23 cellular contexts compared by ENCODE assay signal in genomic region chr6:153662982-153663381, GRCh38.
A peak's percentile ranks its signal among the peaks of the same experiment; 100 is the strongest.
DNase-seq lines count a peak whose midpoint lies in the region; ATAC-seq and TF ChIP-seq lines count a peak whose summit lies in the region.
"Had no signal": no experiment of that assay in that cellular context is flagged by ENCODE, and none has a peak within 500 bp of the region (broad histone marks: within the 10 kb centered on the region; RNA-seq: fewer than 3 reads in every experiment).

No MANE protein-coding gene starts in this region.

- no peaks in the 10 kb centered on the region for H3K36me3 ChIP-seq in endodermal cell (ENCODE audit: control insufficient read depth, insufficient read depth, low read length)
- H3K36me3 ChIP-seq: SJCRH30 had no signal

- H3K4me1 Mint-ChIP-seq in H9, result peaks cover 4 to 9% of the 10 kb centered on the region in 2 experiments; a peak in 2 of 4 replicates
- peaks cover 16% of the 10 kb centered on the region for H3K4me1 Mint-ChIP-seq in WTC11
- no peaks in the 10 kb centered on the region for H3K4me1 Mint-ChIP-seq in endodermal cell
- H3K4me1 Mint-ChIP-seq in type B pancreatic cell (ENCODE audit: unreplicated experiment), result no peaks in the 10 kb centered on the region

- no peaks in the 10 kb centered on the region; a peak in 2 of 7 replicates for H3K36me3 Mint-ChIP-seq in H9 (ENCODE audit: insufficient read depth in 1 of 3, low read depth in 3 of 3)
- H3K36me3 Mint-ChIP-seq in WTC11, result no peaks in the 10 kb centered on the region; the same call in 1 of the 2 replicates
- H3K36me3 Mint-ChIP-seq in endodermal cell (ENCODE audit: low read depth), result no peaks in the 10 kb centered on the region
- H3K36me3 Mint-ChIP-seq in type B pancreatic cell, result no peaks in the 10 kb centered on the region

- no peaks in the 10 kb centered on the region for H3K79me1 ChIP-seq in H9 (ENCODE audit: insufficient read depth, low read depth, low read length, poor library complexity, severe bottlenecking)

- DNase-seq in H9, result no peak
- DNase-seq in WTC11 (ENCODE audit: low spot score), result no peak
- DNase-seq in endodermal cell, result no peak
- no peak for DNase-seq in type B pancreatic cell (ENCODE audit: extremely low spot score, unreplicated experiment)
- DNase-seq in central memory CD4-positive, alpha-beta T cell, result no peak
- no peak for DNase-seq in NCI-H2029 (lab: John Stamatoyannopoulos, UW)
- no peak for DNase-seq in NCI-H2029 treated with DMSO at 0.1 percent for 48 hours (lab: John Stamatoyannopoulos, UW)
- DNase-seq: Calu3, H7, MM.1S, NCI-H1417, NCI-H1694, NCI-H2081 treated with DMSO at 0.1 percent for 48 hours, NCI-H2171 treated with DMSO at 0.1 percent for 48 hours, NCI-H524 treated with DMSO at 0.1 percent for 48 hours, NCI-H774, PC-3, SJCRH30 had no signal

- no CpG with 5 or more reads among the region's 1 CpG for WGBS in H9 (ENCODE audit: extremely low coverage, insufficient read length, low lambda C conversion rate)
- WGBS in endodermal cell (ENCODE audit: insufficient coverage in 1 of 2, insufficient read length in 1 of 2), 2 experiments, result 82 to 100% methylated on average over 1 of the region's 1 CpG

- H3K14ac ChIP-seq in H9 (ENCODE audit: insufficient read depth, low read length), result no peak overlapping the region

- no peak overlapping the region for H3K9ac ChIP-seq in H9 (ENCODE audit: extremely low read depth, insufficient read length, low read length)
- H3K9ac ChIP-seq in endodermal cell (ENCODE audit: extremely low read depth, low read length, poor library complexity, severe bottlenecking), result no peak overlapping the region
- H3K9ac ChIP-seq: KMS-11 had no signal

- no peak overlapping the region for H4K8ac ChIP-seq in H9 (replicated peaks; ENCODE audit: insufficient read length, low read depth, low read length)

- TF ChIP-seq CTCF in H9 (conservative IDR thresholded peaks at IDR 0.05) (peak; percentile 24; the same call in 1 of the 3 replicates), WTC11 (IDR thresholded peaks at IDR 0.05) (no peak), endodermal cell (conservative IDR thresholded peaks at IDR 0.05) (peak; percentile 53), type B pancreatic cell (conservative IDR thresholded peaks at IDR 0.05) (peak; percentile 19)

- no peak overlapping the region for H2AFZ ChIP-seq in H9 (ENCODE audit: low read length)

- no peaks in the 10 kb centered on the region for H3K79me2 ChIP-seq in H9 (ENCODE audit: insufficient read depth, low read length)

- H2BK5ac ChIP-seq in H9 (ENCODE audit: insufficient read length, low read length), result no peak overlapping the region

- TF ChIP-seq POLR2A in GM18505 (IDR thresholded peaks at IDR 0.05; ENCODE audit: borderline replicate concordance, extremely low read depth, insufficient read depth, insufficient read length), result no peak

- H3K9me3 Mint-ChIP-seq in H9 (peaks cover 3 to 5% of the 10 kb centered on the region in 2 experiments; a peak in 4 of 5 replicates), WTC11 (peaks cover 20% of the 10 kb centered on the region), endodermal cell (no peaks in the 10 kb centered on the region), type B pancreatic cell (no peaks in the 10 kb centered on the region)

- no peak overlapping the region for H3K27ac Mint-ChIP-seq in H9
- H3K27ac Mint-ChIP-seq in WTC11, result no peak overlapping the region
- H3K27ac Mint-ChIP-seq in endodermal cell, result no peak overlapping the region
- H3K27ac Mint-ChIP-seq in type B pancreatic cell, result no peak overlapping the region
- H3K27ac Mint-ChIP-seq: IgD-negative memory B cell had no signal

- H3K27ac ChIP-seq in H9 (ENCODE audit: insufficient read length, low read depth, low read length) (no peak overlapping the region), endodermal cell (ENCODE audit: low read depth, low read length) (no peak overlapping the region)
- H3K27ac ChIP-seq: KMS-11, SJCRH30 had no signal

- no peak overlapping the region for H4K91ac ChIP-seq in H9 (ENCODE audit: insufficient read length, low read depth, low read length)

- POLR2A ChIA-PET in WTC11 (lab: Charles Lee), result no interaction called here

- H3K4me2 ChIP-seq in H9 (ENCODE audit: insufficient read depth, insufficient read length, low read length), result no peak overlapping the region
- H3K4me2 ChIP-seq: KMS-11 had no signal

- CTCF ChIA-PET in WTC11 (lab: Charles Lee), result no interaction called here

- no peaks in the 10 kb centered on the region for H4K20me1 ChIP-seq in H9 (ENCODE audit: control insufficient read depth, insufficient read depth, insufficient read length)

- H3K4me3 Mint-ChIP-seq in H9, result no peak overlapping the region
- no peak overlapping the region for H3K4me3 Mint-ChIP-seq in WTC11
- no peak overlapping the region for H3K4me3 Mint-ChIP-seq in endodermal cell
- no peak overlapping the region for H3K4me3 Mint-ChIP-seq in type B pancreatic cell
- H3K4me3 Mint-ChIP-seq: IgD-negative memory B cell had no signal

- no peak overlapping the region for H4K5ac ChIP-seq in H9 (ENCODE audit: insufficient read length, low read depth, low read length)

- no peak overlapping the region for H2AK5ac ChIP-seq in H9 (ENCODE audit: insufficient read length, low read length)

- no peak overlapping the region for H3K23ac ChIP-seq in H9 (ENCODE audit: insufficient read length, low read depth, low read length)

- H3K27me3 ChIP-seq in H9 (ENCODE audit: insufficient read depth, low read length) (no peaks in the 10 kb centered on the region), endodermal cell (ENCODE audit: control insufficient read depth, insufficient read depth, low read length, poor library complexity, severe bottlenecking) (no peaks in the 10 kb centered on the region)
- H3K27me3 ChIP-seq: SJCRH30 had no signal

- H3K4me3 ChIP-seq in endodermal cell (ENCODE audit: low read length), result no peak overlapping the region
- H3K4me3 ChIP-seq: SJCRH30 had no signal

- H3K4me1 ChIP-seq in H9 (ENCODE audit: insufficient read depth, low read length), result peaks cover 2% of the 10 kb centered on the region
- H3K4me1 ChIP-seq in endodermal cell (ENCODE audit: control insufficient read depth, insufficient read depth, low read length), result no peaks in the 10 kb centered on the region
- H3K4me1 ChIP-seq: SJCRH30 had no signal

- H3K9me3 ChIP-seq in H9 (ENCODE audit: control insufficient read depth, low read depth, low read length), result no peaks in the 10 kb centered on the region
- H3K9me3 ChIP-seq in endodermal cell (ENCODE audit: control insufficient read depth, low read length), result no peaks in the 10 kb centered on the region
- H3K9me3 ChIP-seq: SJCRH30 had no signal

- no peak overlapping the region for H2BK15ac ChIP-seq in H9 (ENCODE audit: low read depth, low read length)

- H3K4ac ChIP-seq in H9 (ENCODE audit: low read depth, low read length), result no peak overlapping the region

- no peak overlapping the region for H3T11ph ChIP-seq in H9 (ENCODE audit: low read length)

- no peaks in the 10 kb centered on the region for H3K23me2 ChIP-seq in H9 (ENCODE audit: insufficient read length, low read depth, low read length, poor library complexity, severe bottlenecking)

- no peak overlapping the region for H3K56ac ChIP-seq in H9 (ENCODE audit: insufficient read length, low read depth, low read length)

- H3K27me3 Mint-ChIP-seq in H9 (ENCODE audit: low read depth) (no peaks in the 10 kb centered on the region), WTC11 (ENCODE audit: low read depth) (no peaks in the 10 kb centered on the region), endodermal cell (ENCODE audit: insufficient read depth) (no peaks in the 10 kb centered on the region), type B pancreatic cell (no peaks in the 10 kb centered on the region)
- H3K27me3 Mint-ChIP-seq: IgD-negative memory B cell had no signal

- ATAC-seq in WTC11, result peak; percentile 57
- ATAC-seq in GM18505 (IDR thresholded peaks at IDR 0.05; ENCODE audit: unreplicated experiment), result no peak
- ATAC-seq: PC-3, Right ventricle myocardium inferior, SK-N-SH treated with all-trans-retinoic acid at 6 μM for 48 hours had no signal

- no peak overlapping the region for H2BK120ac ChIP-seq in H9 (ENCODE audit: low read depth, low read length, poor library complexity, severe bottlenecking)

- H2BK20ac ChIP-seq in H9 (ENCODE audit: low read depth, low read length, poor library complexity, severe bottlenecking), result no peak overlapping the region

- H3K18ac ChIP-seq in H9 (ENCODE audit: insufficient read length, low read depth, low read length), result no peak overlapping the region

- H2BK12ac ChIP-seq in H9 (ENCODE audit: insufficient read length, low read depth, low read length), result no peak overlapping the region

TF ChIP-seq in WTC11, 78 proteins besides CTCF, POLR2A, EP300 and RAD21 (continues in another document):
- no peak for TF ChIP-seq NR2C2 (CRISPR knock-in tag; IDR thresholded peaks at IDR 0.05)
- TF ChIP-seq AFF4 (CRISPR knock-in tag; IDR thresholded peaks at IDR 0.05; ENCODE audit: borderline replicate concordance), result no peak
- TF ChIP-seq JUN (CRISPR knock-in tag; IDR thresholded peaks at IDR 0.05), result no peak
